ENCODE assay signal across 8 cellular contexts in the genomic region with DNA sequence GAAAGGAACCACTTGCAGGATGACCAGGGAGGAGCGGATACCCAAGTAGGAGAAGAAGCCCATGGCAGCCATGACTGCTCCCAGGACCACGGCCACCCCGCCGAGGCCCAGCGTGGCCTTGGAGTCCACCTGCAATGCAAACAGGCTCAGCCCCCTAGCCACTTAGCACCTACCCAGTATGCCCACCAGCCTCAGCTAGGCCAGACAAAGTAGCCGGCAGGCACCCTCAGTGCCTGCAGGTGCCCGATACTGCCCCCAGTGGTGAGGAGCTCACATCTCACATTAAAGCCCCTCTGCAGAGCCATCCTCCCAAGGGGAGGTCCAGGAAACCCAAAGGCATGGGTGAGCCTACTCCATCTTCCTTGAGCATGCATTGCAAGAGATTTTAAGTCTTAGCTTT. TPM values are rescaled to one million over a fixed set of nuclear protein-coding genes. Genes with fewer than 3 reads are reported as not detected.
DNase-seq lines count a peak whose midpoint lies in the region; ATAC-seq, FAIRE-seq and TF ChIP-seq lines count a peak whose summit lies in the region.

No MANE protein-coding gene starts in this region.

- peaks cover 3% of the 10 kb centered on the region for H3K36me3 Mint-ChIP-seq in astrocyte (ENCODE audit: low read depth, unreplicated experiment)

- POLR2A ChIA-PET in HepG2 (lab: Yijun Ruan, JAX): interaction anchor here (1.0 to 1.8 kb wide), 6 partner anchors 28 to 48 kb away, joined by 3 to 6 read pairs (median 4); partner anchors contain the start of genes DDX56 and TMED4

- TF ChIP-seq CTCF in KMS-11 (conservative IDR thresholded peaks at IDR 0.05; ENCODE audit: low read depth, low read length): peak; percentile 85
- TF ChIP-seq CTCF in astrocyte (IDR thresholded peaks at IDR 0.05; ENCODE audit: insufficient read depth, low read depth, low read length): peak; percentile 52
- TF ChIP-seq CTCF in HepG2 (CRISPR knock-in tag; IDR thresholded peaks at IDR 0.05): peak; percentile 69
- TF ChIP-seq CTCF in tibial artery (IDR thresholded peaks at IDR 0.05): peak; percentile 7 to 28

- FAIRE-seq in astrocyte (lab: Jason Lieb, UNC): no peak
- FAIRE-seq in HepG2 (lab: Jason Lieb, UNC): peak; percentile 74

- no peak overlapping the region for H3K4me3 Mint-ChIP-seq in astrocyte (ENCODE audit: unreplicated experiment)

- no peak overlapping the region for H3K4me3 ChIP-seq in KMS-11 (IDR thresholded peaks at IDR 0.05; ENCODE audit: insufficient read depth, low read depth, low read length)
- no peak overlapping the region for H3K4me3 ChIP-seq in astrocyte (ENCODE audit: insufficient read depth, low read depth, low read length)
- no peak overlapping the region for H3K4me3 ChIP-seq in HepG2 (replicated peaks in 1 of 3; ENCODE audit: insufficient read depth in 1 of 3, low read depth in 2 of 3, low read length in 3 of 3)
- H3K4me3 ChIP-seq in tibial artery: no peak overlapping the region

- no peak for TF ChIP-seq RAD21 in HepG2 (CRISPR knock-in tag; IDR thresholded peaks at IDR 0.05)

- intact Hi-C loops in HepG2 (cut with micrococcal nuclease; ENCODE audit: unreplicated experiment) (no loop called here), tibial artery (cut with DNase I; ENCODE audit: low total_unique reads) (no loop called here)

- no peak overlapping the region for H3K27ac Mint-ChIP-seq in astrocyte (ENCODE audit: unreplicated experiment)

- TF ChIP-seq POLR2A in HepG2 (IDR thresholded peaks at IDR 0.05; ENCODE audit: insufficient read depth in 1 of 2, low read depth in 2 of 2, low read length in 2 of 2): no peak

- no peaks in the 10 kb centered on the region for H3K79me2 ChIP-seq in KMS-11 (ENCODE audit: insufficient read depth, low read depth)
- no peaks in the 10 kb centered on the region for H3K79me2 ChIP-seq in astrocyte (ENCODE audit: insufficient read depth, low read length)
- peaks cover 46% of the 10 kb centered on the region for H3K79me2 ChIP-seq in HepG2 (ENCODE audit: insufficient read depth, low read length)

- H2AFZ ChIP-seq in KMS-11 (ENCODE audit: low read depth): no peak overlapping the region
- H2AFZ ChIP-seq in astrocyte (ENCODE audit: low read depth, low read length): no peak overlapping the region
- H2AFZ ChIP-seq in HepG2 (ENCODE audit: low read length): no peak overlapping the region

- H3K4me1 ChIP-seq in KMS-11 (ENCODE audit: low read depth, poor library complexity, severe bottlenecking): no peaks in the 10 kb centered on the region
- H3K4me1 ChIP-seq in astrocyte (ENCODE audit: insufficient read depth, low read length): no peaks in the 10 kb centered on the region
- H3K4me1 ChIP-seq in HepG2 (ENCODE audit: insufficient read depth, low read length): peaks cover 62% of the 10 kb centered on the region
- H3K4me1 ChIP-seq in tibial artery: no peaks in the 10 kb centered on the region

- H3K27ac ChIP-seq in KMS-11 (no peak overlapping the region), astrocyte (ENCODE audit: low read depth, low read length) (no peak overlapping the region), HepG2 (ENCODE audit: extremely low read length, insufficient read depth, low read length) (no peak overlapping the region), tibial artery (no peak overlapping the region)

- ATAC-seq in HepG2: peak; percentile 82

- H3K36me3 ChIP-seq in KMS-11 (ENCODE audit: insufficient read depth): no peaks in the 10 kb centered on the region
- H3K36me3 ChIP-seq in astrocyte (ENCODE audit: insufficient read depth, low read length): no peaks in the 10 kb centered on the region
- peaks cover 8 to 40% of the 10 kb centered on the region in 2 experiments for H3K36me3 ChIP-seq in HepG2 (replicated peaks in 1 of 2; ENCODE audit: control insufficient read depth in 1 of 2, insufficient read depth in 2 of 2, low read length in 2 of 2)
- H3K36me3 ChIP-seq in tibial artery: peaks cover 0 to 4% (median 0%) of the 10 kb centered on the region in 3 donors

- DNase-seq in activated naive CD4-positive, alpha-beta T cell treated with Interleukin-2 at 50 U/mL for 16 hours: peak; percentile 44
- no peak for DNase-seq in activated naive CD4-positive, alpha-beta T cell (lab: John Stamatoyannopoulos, UW)
- peak; percentile 60 for DNase-seq in SW480 (ENCODE audit: low spot score)
- no peak for DNase-seq in astrocyte (ENCODE audit: low read depth)
- peak; percentile 54 for DNase-seq in HepG2 (ENCODE audit: low spot score)
- DNase-seq in tibial artery: no peak
- no peak for DNase-seq in cerebellum (ENCODE audit: low spot score)

- no peak overlapping the region for H3K4me2 ChIP-seq in KMS-11
- no peak overlapping the region for H3K4me2 ChIP-seq in astrocyte (ENCODE audit: low read length)
- peak overlapping the region; percentile 10 for H3K4me2 ChIP-seq in HepG2 (ENCODE audit: low read depth, low read length)

- H4K20me1 ChIP-seq in KMS-11 (ENCODE audit: insufficient read depth) (no peaks in the 10 kb centered on the region), astrocyte (ENCODE audit: insufficient read depth, low read length) (no peaks in the 10 kb centered on the region), HepG2 (ENCODE audit: insufficient read depth, low read length) (peaks cover 19% of the 10 kb centered on the region)

- CTCF ChIA-PET in HepG2 (lab: Yijun Ruan, JAX; ENCODE audit: low intra/inter-chr PET ratio, low total read pairs): interaction anchor here (2.5 kb wide), 1 partner anchor 31 kb away, joined by 14 read pairs; no protein-coding TSS in a partner anchor

- no peaks in the 10 kb centered on the region for H3K4me1 Mint-ChIP-seq in astrocyte (ENCODE audit: low read depth, unreplicated experiment)

- H3K9ac ChIP-seq in KMS-11 (no peak overlapping the region), astrocyte (ENCODE audit: low read length) (no peak overlapping the region), HepG2 (ENCODE audit: insufficient read depth, low read depth, low read length) (no peak overlapping the region)

- in situ Hi-C loops in HepG2 (cut with HindIII; ENCODE audit: extremely low pct_ligation_motif_present, low pct_unique_long_range_greater_than_20kb): no loop called here

- TF ChIP-seq EP300 in HepG2 (IDR thresholded peaks at IDR 0.05; ENCODE audit: low read depth in 2 of 2, low read length in 2 of 2) (no peak), HepG2 (CRISPR knock-in tag; IDR thresholded peaks at IDR 0.05; ENCODE audit: borderline replicate concordance) (no peak)

- H3K9me3 Mint-ChIP-seq in astrocyte (ENCODE audit: unreplicated experiment): peaks cover 8% of the 10 kb centered on the region

- peaks cover 11% of the 10 kb centered on the region for H3K27me3 Mint-ChIP-seq in astrocyte (ENCODE audit: low read depth, unreplicated experiment)

- 10% methylated on average over 2 of the region's 7 CpGs for WGBS in HepG2 (ENCODE audit: low lambda C conversion rate)

- H3K27me3 ChIP-seq in KMS-11 (ENCODE audit: insufficient read depth, low read depth) (no peaks in the 10 kb centered on the region), astrocyte (ENCODE audit: insufficient read depth, low read length) (no peaks in the 10 kb centered on the region), HepG2 (ENCODE audit: control insufficient read depth in 1 of 2, insufficient read depth in 2 of 2, low read length in 2 of 2) (no peaks in the 10 kb centered on the region), tibial artery (no peaks in the 10 kb centered on the region)

- no TSS peak for BruUV-seq in HepG2 (replicated peaks; lab: Mats Ljungman, UMichigan)

- H3K9me3 ChIP-seq in astrocyte (ENCODE audit: insufficient read depth, low read depth, low read length) (no peaks in the 10 kb centered on the region), HepG2 (ENCODE audit: low read length) (no peaks in the 10 kb centered on the region), tibial artery (no peaks in the 10 kb centered on the region)

RNA-seq across cellular contexts. Expression of gene NPC1L1, which starts 6.6 kb away (rescaled TPM):
- total RNA-seq in astrocyte (0.05 and 0.07 TPM in 2 replicates), HepG2 (2016; rRNA removed; fragmentation: Illumina TruSeq; extraction: Trizol) (3.8 and 4.8 TPM in 2 replicates), cerebellum (not detected)
- 1.9 and 2.0 TPM in 2 replicates for total RNA-seq in HepG2 (2016; cell fraction: cytosol; rRNA removed; fragmentation: Illumina TruSeq; extraction: Trizol; ENCODE audit: low read depth)
- total RNA-seq in HepG2 (2016; cell fraction: insoluble cytoplasmic fraction; rRNA removed; fragmentation: Illumina TruSeq; extraction: Trizol): 2.9 and 4.5 TPM in 2 replicates
- 3.9 and 4.0 TPM in 2 replicates for total RNA-seq in HepG2 (2016; cell fraction: membrane; rRNA removed; fragmentation: Illumina TruSeq; extraction: Trizol)
- total RNA-seq in HepG2 (2016; cell fraction: nucleus; rRNA removed; fragmentation: Illumina TruSeq; extraction: Trizol): 10.5 and 11.9 TPM in 2 replicates
- 14.5 and 26.6 TPM in 2 replicates for polyA plus RNA-seq in HepG2 (2011; rRNA removed)
- 10.4 and 11.4 TPM in 2 replicates for polyA plus RNA-seq in HepG2 (2011; cell fraction: cytosol; rRNA removed)
- polyA plus RNA-seq in HepG2 (2011; cell fraction: nucleus; rRNA removed): 72.5 and 82.9 TPM in 2 replicates
- 14.5 and 17.3 TPM in 2 replicates for polyA plus RNA-seq in HepG2 (2012)
- polyA plus RNA-seq in HepG2 (2016; cell fraction: cytosol; fragmentation: Illumina TruSeq; extraction: Trizol; ENCODE audit: low read depth): 2.2 and 2.7 TPM in 2 replicates
- polyA plus RNA-seq in HepG2 (2016; cell fraction: insoluble cytoplasmic fraction; fragmentation: Illumina TruSeq; extraction: Trizol; ENCODE audit: low read depth): 4.9 and 6.8 TPM in 2 replicates
- 4.3 TPM in 2 replicates for polyA plus RNA-seq in HepG2 (2016; cell fraction: membrane; fragmentation: Illumina TruSeq; extraction: Trizol; ENCODE audit: low read depth)
- 43.1 and 46.9 TPM in 2 replicates for polyA plus RNA-seq in HepG2 (2016; cell fraction: nucleus; fragmentation: Illumina TruSeq; extraction: Trizol; ENCODE audit: insufficient read depth, low read depth)
- 0.19 and 29.3 TPM in 2 replicates for polyA minus RNA-seq in HepG2 (2011; rRNA and poly(A)+ RNA removed; ENCODE audit: low replicate concordance)
- polyA minus RNA-seq in HepG2 (2011; cell fraction: cytosol; rRNA and poly(A)+ RNA removed): 9.6 and 11.7 TPM in 2 replicates
- 16.9 and 24.6 TPM in 2 replicates for polyA minus RNA-seq in HepG2 (2011; cell fraction: nucleus; rRNA and poly(A)+ RNA removed)

RNA-seq across cellular contexts. Expression of gene DDX56, which starts 39.2 kb away (rescaled TPM):
- total RNA-seq in astrocyte (65.6 and 75.6 TPM in 2 replicates), HepG2 (2016; rRNA removed; fragmentation: Illumina TruSeq; extraction: Trizol) (105 and 120 TPM in 2 replicates), cerebellum (38.1 TPM)
- 15.2 and 16.6 TPM in 2 replicates for total RNA-seq in HepG2 (2016; cell fraction: cytosol; rRNA removed; fragmentation: Illumina TruSeq; extraction: Trizol; ENCODE audit: low read depth)
- 109 and 123 TPM in 2 replicates for total RNA-seq in HepG2 (2016; cell fraction: insoluble cytoplasmic fraction; rRNA removed; fragmentation: Illumina TruSeq; extraction: Trizol)
- total RNA-seq in HepG2 (2016; cell fraction: membrane; rRNA removed; fragmentation: Illumina TruSeq; extraction: Trizol): 29.3 and 30.6 TPM in 2 replicates
- 97.6 and 120 TPM in 2 replicates for total RNA-seq in HepG2 (2016; cell fraction: nucleus; rRNA removed; fragmentation: Illumina TruSeq; extraction: Trizol)
- 82.6 and 106 TPM in 2 replicates for polyA plus RNA-seq in HepG2 (2011; rRNA removed)
- polyA plus RNA-seq in HepG2 (2011; cell fraction: cytosol; rRNA removed): 53.6 and 58.7 TPM in 2 replicates
- 231 and 242 TPM in 2 replicates for polyA plus RNA-seq in HepG2 (2011; cell fraction: nucleus; rRNA removed)
- 45.8 and 68.4 TPM in 2 replicates for polyA plus RNA-seq in HepG2 (2012)
- polyA plus RNA-seq in HepG2 (2016; cell fraction: cytosol; fragmentation: Illumina TruSeq; extraction: Trizol; ENCODE audit: low read depth): 11.3 and 12.0 TPM in 2 replicates
- 83.4 and 100 TPM in 2 replicates for polyA plus RNA-seq in HepG2 (2016; cell fraction: insoluble cytoplasmic fraction; fragmentation: Illumina TruSeq; extraction: Trizol; ENCODE audit: low read depth)
- polyA plus RNA-seq in HepG2 (2016; cell fraction: membrane; fragmentation: Illumina TruSeq; extraction: Trizol; ENCODE audit: low read depth): 18.2 and 23.9 TPM in 2 replicates
- polyA plus RNA-seq in HepG2 (2016; cell fraction: nucleus; fragmentation: Illumina TruSeq; extraction: Trizol; ENCODE audit: insufficient read depth, low read depth): 214 and 219 TPM in 2 replicates
- polyA minus RNA-seq in HepG2 (2011; rRNA and poly(A)+ RNA removed; ENCODE audit: low replicate concordance): 168 and 202 TPM in 2 replicates
- polyA minus RNA-seq in HepG2 (2011; cell fraction: cytosol; rRNA and poly(A)+ RNA removed): 27.9 and 30.7 TPM in 2 replicates
- polyA minus RNA-seq in HepG2 (2011; cell fraction: nucleus; rRNA and poly(A)+ RNA removed): 96.8 and 111 TPM in 2 replicates

RNA-seq across cellular contexts. Expression of gene NUDCD3, which starts 44.0 kb away (rescaled TPM):
- total RNA-seq in astrocyte (86.8 and 94.6 TPM in 2 replicates), HepG2 (2016; rRNA removed; fragmentation: Illumina TruSeq; extraction: Trizol) (49.9 and 54.6 TPM in 2 replicates), cerebellum (59.2 TPM)
- total RNA-seq in HepG2 (2016; cell fraction: cytosol; rRNA removed; fragmentation: Illumina TruSeq; extraction: Trizol; ENCODE audit: low read depth): 13.4 and 14.8 TPM in 2 replicates
- 43.2 and 52.2 TPM in 2 replicates for total RNA-seq in HepG2 (2016; cell fraction: insoluble cytoplasmic fraction; rRNA removed; fragmentation: Illumina TruSeq; extraction: Trizol)
- total RNA-seq in HepG2 (2016; cell fraction: membrane; rRNA removed; fragmentation: Illumina TruSeq; extraction: Trizol): 11.7 and 13.3 TPM in 2 replicates
- total RNA-seq in HepG2 (2016; cell fraction: nucleus; rRNA removed; fragmentation: Illumina TruSeq; extraction: Trizol): 42.0 and 47.5 TPM in 2 replicates
- 20.8 and 25.4 TPM in 2 replicates for polyA plus RNA-seq in HepG2 (2011; rRNA removed)
- polyA plus RNA-seq in HepG2 (2011; cell fraction: cytosol; rRNA removed): 21.8 and 27.6 TPM in 2 replicates
- polyA plus RNA-seq in HepG2 (2011; cell fraction: nucleus; rRNA removed): 32.7 and 41.3 TPM in 2 replicates
- 27.9 and 29.4 TPM in 2 replicates for polyA plus RNA-seq in HepG2 (2012)
- 2.5 and 3.1 TPM in 2 replicates for polyA plus RNA-seq in HepG2 (2016; cell fraction: cytosol; fragmentation: Illumina TruSeq; extraction: Trizol; ENCODE audit: low read depth)
- 30.1 and 34.3 TPM in 2 replicates for polyA plus RNA-seq in HepG2 (2016; cell fraction: insoluble cytoplasmic fraction; fragmentation: Illumina TruSeq; extraction: Trizol; ENCODE audit: low read depth)
- 5.2 and 6.4 TPM in 2 replicates for polyA plus RNA-seq in HepG2 (2016; cell fraction: membrane; fragmentation: Illumina TruSeq; extraction: Trizol; ENCODE audit: low read depth)
- polyA plus RNA-seq in HepG2 (2016; cell fraction: nucleus; fragmentation: Illumina TruSeq; extraction: Trizol; ENCODE audit: insufficient read depth, low read depth): 35.7 and 42.8 TPM in 2 replicates
- polyA minus RNA-seq in HepG2 (2011; rRNA and poly(A)+ RNA removed; ENCODE audit: low replicate concordance): 43.7 and 47.9 TPM in 2 replicates
- polyA minus RNA-seq in HepG2 (2011; cell fraction: cytosol; rRNA and poly(A)+ RNA removed): 19.5 and 27.3 TPM in 2 replicates
- 36.7 and 44.8 TPM in 2 replicates for polyA minus RNA-seq in HepG2 (2011; cell fraction: nucleus; rRNA and poly(A)+ RNA removed)

RNA-seq across cellular contexts. Expression of gene TMED4, which starts 47.5 kb away (rescaled TPM):
- total RNA-seq in astrocyte (68.7 and 69.2 TPM in 2 replicates), HepG2 (2016; rRNA removed; fragmentation: Illumina TruSeq; extraction: Trizol) (39.2 and 81.4 TPM in 2 replicates), cerebellum (79.8 TPM)
- total RNA-seq in HepG2 (2016; cell fraction: cytosol; rRNA removed; fragmentation: Illumina TruSeq; extraction: Trizol; ENCODE audit: low read depth): 13.7 and 14.2 TPM in 2 replicates
- 42.8 and 80.9 TPM in 2 replicates for total RNA-seq in HepG2 (2016; cell fraction: insoluble cytoplasmic fraction; rRNA removed; fragmentation: Illumina TruSeq; extraction: Trizol)
- 36.3 and 40.4 TPM in 2 replicates for total RNA-seq in HepG2 (2016; cell fraction: membrane; rRNA removed; fragmentation: Illumina TruSeq; extraction: Trizol)
- 71.9 and 87.9 TPM in 2 replicates for total RNA-seq in HepG2 (2016; cell fraction: nucleus; rRNA removed; fragmentation: Illumina TruSeq; extraction: Trizol)
- 109 and 113 TPM in 2 replicates for polyA plus RNA-seq in HepG2 (2011; rRNA removed)
- 120 and 141 TPM in 2 replicates for polyA plus RNA-seq in HepG2 (2011; cell fraction: cytosol; rRNA removed)
- 144 and 146 TPM in 2 replicates for polyA plus RNA-seq in HepG2 (2011; cell fraction: nucleus; rRNA removed)
- polyA plus RNA-seq in HepG2 (2012): 68.1 and 72.3 TPM in 2 replicates
- 11.1 and 15.6 TPM in 2 replicates for polyA plus RNA-seq in HepG2 (2016; cell fraction: cytosol; fragmentation: Illumina TruSeq; extraction: Trizol; ENCODE audit: low read depth)
- polyA plus RNA-seq in HepG2 (2016; cell fraction: insoluble cytoplasmic fraction; fragmentation: Illumina TruSeq; extraction: Trizol; ENCODE audit: low read depth): 38.9 and 40.8 TPM in 2 replicates
- 25.9 and 27.2 TPM in 2 replicates for polyA plus RNA-seq in HepG2 (2016; cell fraction: membrane; fragmentation: Illumina TruSeq; extraction: Trizol; ENCODE audit: low read depth)
- polyA plus RNA-seq in HepG2 (2016; cell fraction: nucleus; fragmentation: Illumina TruSeq; extraction: Trizol; ENCODE audit: insufficient read depth, low read depth): 141 and 156 TPM in 2 replicates
- polyA minus RNA-seq in HepG2 (2011; rRNA and poly(A)+ RNA removed; ENCODE audit: low replicate concordance): 175 and 196 TPM in 2 replicates
- 60.9 and 63.0 TPM in 2 replicates for polyA minus RNA-seq in HepG2 (2011; cell fraction: cytosol; rRNA and poly(A)+ RNA removed)
- 51.1 and 68.9 TPM in 2 replicates for polyA minus RNA-seq in HepG2 (2011; cell fraction: nucleus; rRNA and poly(A)+ RNA removed)

Comparison
In these comparisons a context has a peak if more than half of its experiments do, and no peak if none do; other contexts are left out.
1. DNase-seq: peak in activated naive CD4-positive, alpha-beta T cell treated with Interleukin-2 at 50 U/mL for 16 hours (single experiment), SW480 (single experiment) and HepG2 (single experiment); none in activated naive CD4-positive, alpha-beta T cell (0 of 4), astrocyte (single experiment), tibial artery (0 of 2) and cerebellum (single experiment).
2. CTCF ChIP-seq: peak in every context shown above with its lines; median percentile 85 in KMS-11; 69 in HepG2; 52 in astrocyte; 18 in tibial artery.